In the genomic region with DNA sequence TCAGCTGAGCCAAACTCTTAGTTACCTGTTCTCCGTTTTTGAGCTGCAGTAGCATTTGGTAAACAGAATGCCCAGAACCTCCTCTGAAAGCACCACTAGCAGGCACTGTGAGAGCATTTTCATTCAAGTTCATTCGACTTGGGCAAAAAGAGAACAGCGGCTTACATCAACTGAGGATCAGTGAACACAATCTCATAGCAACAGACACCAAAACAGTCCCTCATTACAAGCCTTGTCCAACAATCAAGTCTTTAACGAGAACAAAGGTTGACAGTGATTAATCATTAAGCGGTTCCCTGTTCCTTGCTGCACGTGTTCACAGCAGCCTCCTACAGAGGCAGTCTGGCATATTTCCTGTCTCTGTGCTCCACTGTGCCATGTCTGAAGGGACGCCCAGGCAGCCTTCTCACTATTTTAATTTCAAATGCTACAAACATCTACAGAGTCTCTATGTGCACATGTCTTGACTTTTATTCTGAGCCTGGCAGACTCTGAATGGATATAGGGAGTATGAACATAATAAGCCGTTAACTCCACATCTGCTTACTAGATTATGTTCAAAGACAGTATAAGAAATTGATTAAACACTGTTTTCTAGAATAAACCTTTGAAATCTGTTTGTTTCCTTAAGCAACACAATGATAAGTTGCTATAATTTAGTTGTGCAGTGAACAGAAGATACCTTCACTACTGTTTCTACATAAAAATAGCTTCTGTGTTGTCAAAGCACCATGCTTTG, we compare ENCODE assay signal across 8 cellular contexts.
DNase-seq lines count a peak whose midpoint lies in the region; ATAC-seq and TF ChIP-seq lines count a peak whose summit lies in the region.

No MANE protein-coding gene starts in this region.

- H3K9me3 Mint-ChIP-seq in naive B cell = no peaks in the 10 kb centered on the region

- no peaks in the 10 kb centered on the region for H3K27me3 Mint-ChIP-seq in naive B cell

- H3K27ac Mint-ChIP-seq in naive B cell = peak overlapping the region; percentile 65 to 96 (median 96)

- intact Hi-C loops in uterus (cut with DNase I; ENCODE audit: low total_unique reads) = no loop called here

- peak; percentile 44 to 60 (median 50) for TF ChIP-seq CTCF in uterus (IDR thresholded peaks at IDR 0.05)

- H3K4me1 Mint-ChIP-seq in naive B cell = peaks cover 36 to 48% (median 47%) of the 10 kb centered on the region in 3 donors

- H3K4me3 Mint-ChIP-seq in naive B cell = peak overlapping the region; percentile 3 to 85 (median 57)

- H3K27me3 ChIP-seq in esophagus (ENCODE audit: control insufficient read depth in 1 of 2, insufficient read depth in 2 of 2, low read length in 2 of 2) (no peaks in the 10 kb centered on the region), uterus (no peaks in the 10 kb centered on the region)

- TF ChIP-seq POLR2A in uterus (IDR thresholded peaks at IDR 0.05) = no peak

- DNase-seq in stimulated activated CD4-positive, alpha-beta T cell treated with anti-CD3 and anti-CD28 coated beads, Interleukin-12 subunit alpha, Interleukin-12 subunit beta, amount 100 ng/mL, for 24 hours (ENCODE audit: low read depth in 2 of 2) = peak; percentile 13 to 19
- no peak for DNase-seq in stimulated activated CD4-positive, alpha-beta T cell treated with anti-CD3 and anti-CD28 coated beads, Interleukin-2, amount 100 ng/mL, for 48 hours
- DNase-seq in NCI-H2227 treated with DMSO at 0.1 percent for 48 hours (lab: John Stamatoyannopoulos, UW) (peak; percentile 22), naive B cell (peak; percentile 72), uterus (peak; percentile 25 to 29)
- DNase-seq in activated CD8-positive, alpha-beta memory T cell treated with anti-CD3 and anti-CD28 coated beads, Interleukin-2, amount 50 U/mL, for 48 hours = peak; percentile 59

- H3K4me1 ChIP-seq in esophagus (ENCODE audit: control insufficient read depth in 2 of 2, insufficient read depth in 2 of 2, low read length in 1 of 2) = peaks cover 0 to 2% of the 10 kb centered on the region in 2 donors
- no peaks in the 10 kb centered on the region for H3K4me1 ChIP-seq in uterus

- H3K36me3 ChIP-seq in esophagus (ENCODE audit: control insufficient read depth in 2 of 2, insufficient read depth in 2 of 2, low read length in 1 of 2) (no peaks in the 10 kb centered on the region), uterus (no peaks in the 10 kb centered on the region)

- H3K27ac ChIP-seq in esophagus (ENCODE audit: low read depth in 2 of 2, low read length in 1 of 2) (peak overlapping the region; percentile 4 to 42), uterus (peak overlapping the region; percentile 35 to 50)

- WGBS in esophagus, 2 donors = 8 to 10% methylated on average over 8 of the region's 8 CpGs

- ATAC-seq in HG02840 (IDR thresholded peaks at IDR 0.05; ENCODE audit: low FRiP score, unreplicated experiment) = peak; percentile 82
- ATAC-seq in naive B cell (ENCODE audit: low read depth in 2 of 2) = peak; percentile 88 to 91

- H3K9me3 ChIP-seq in esophagus (ENCODE audit: control insufficient read depth in 2 of 2, insufficient read depth in 1 of 2, low read depth in 1 of 2, low read length in 1 of 2) (no peaks in the 10 kb centered on the region), uterus (no peaks in the 10 kb centered on the region)

- H3K4me3 ChIP-seq in esophagus (ENCODE audit: low read depth in 1 of 2, low read length in 2 of 2) (no peak overlapping the region), uterus (no peak overlapping the region)

- no peaks in the 10 kb centered on the region for H3K36me3 Mint-ChIP-seq in naive B cell

Comparison
In these comparisons a context has a peak if more than half of its experiments do, and no peak if none do; other contexts are left out.
1. DNase-seq: peak in stimulated activated CD4-positive, alpha-beta T cell treated with anti-CD3 and anti-CD28 coated beads, Interleukin-12 subunit alpha, Interleukin-12 subunit beta, amount 100 ng/mL, for 24 hours (2 of 2), NCI-H2227 treated with DMSO at 0.1 percent for 48 hours (single experiment), activated CD8-positive, alpha-beta memory T cell treated with anti-CD3 and anti-CD28 coated beads, Interleukin-2, amount 50 U/mL, for 48 hours (single experiment), naive B cell (single experiment) and uterus (2 of 2); none in stimulated activated CD4-positive, alpha-beta T cell treated with anti-CD3 and anti-CD28 coated beads, Interleukin-2, amount 100 ng/mL, for 48 hours (0 of 2).